ENCODE assay signal across 31 cellular contexts in genomic region chr1:98328855-98329254, GRCh38.
"Had no signal": no experiment of that assay in that cellular context is flagged by ENCODE, and none has a peak within 500 bp of the region (broad histone marks: within the 10 kb centered on the region; RNA-seq: fewer than 3 reads in every experiment).

No MANE protein-coding gene starts in this region.

- H3K36me3 Mint-ChIP-seq: activated naive CD4-positive, alpha-beta T cell treated with anti-CD3 and anti-CD28 coated beads, Interleukin-2, amount 50 U/mL, for 72 hours had no signal

- H3K36me3 ChIP-seq: adrenal gland, SJSA1 had no signal

- H3K9ac ChIP-seq: SK-N-SH had no signal

- H3K27me3 Mint-ChIP-seq: activated CD8-positive, alpha-beta T cell treated with anti-CD3 and anti-CD28 coated beads for 36 hours; activated T-cell treated with anti-CD3 and anti-CD28 coated beads, Interleukin-2, amount 50 U/mL, for 24 hours had no signal

- H3K9me3 ChIP-seq: adrenal gland, body of pancreas, SJSA1, SK-N-SH had no signal

- ATAC-seq: activated CD8-positive, alpha-beta T cell treated with anti-CD3 and anti-CD28 coated beads for 36 hours; activated naive CD4-positive, alpha-beta T cell treated with anti-CD3 and anti-CD28 coated beads, Interleukin-2, amount 50 U/mL, for 72 hours; body of pancreas had no signal

- H3K27ac ChIP-seq: adrenal gland, body of pancreas, SJSA1 had no signal

- H3K4me3 Mint-ChIP-seq: activated CD4-positive, alpha-beta T cell treated with anti-CD3 and anti-CD28 coated beads, Interleukin-2, amount 10 ng/mL, durations not matched to agents 24 days and 14 days; activated CD8-positive, alpha-beta T cell treated with anti-CD3 and anti-CD28 coated beads for 36 hours; activated naive CD4-positive, alpha-beta T cell treated with anti-CD3 and anti-CD28 coated beads for 36 hours; activated T-cell treated with anti-CD3 and anti-CD28 coated beads, Interleukin-2, amount 50 U/mL, for 24 hours; activated T-helper 1 cell treated with anti-CD3 and anti-CD28 coated beads, Interleukin-12 subunit alpha, Interleukin-12 subunit beta, Interleukin-2, Interleukin-4 antibody, amounts not matched to agents 30 ng/mL and 10 ng/mL and 1 ng/mL, durations not matched to agents 14 hours and 24 hours and 36 hours; T-helper 1 cell treated with Interleukin-12 subunit alpha and Interleukin-12 subunit beta and Interleukin-4 antibody, amounts not matched to agents 30 μg/mL and 1 μg/mL, for 36 hours; T-helper 2 cell treated with Interferon-gamma antibody and Interleukin-4, amounts not matched to agents 5 μg/mL and 100 μg/mL, for 36 hours had no signal

- H3K27me3 ChIP-seq: adrenal gland, body of pancreas, SJSA1 had no signal

- H3K4me1 ChIP-seq: body of pancreas had no signal

- H3K4me3 ChIP-seq: adrenal gland, body of pancreas, SJSA1 had no signal

- H3K27ac Mint-ChIP-seq: activated CD4-positive, alpha-beta T cell treated with anti-CD3 and anti-CD28 coated beads, Interleukin-2, amount 10 ng/mL, durations not matched to agents 24 days and 14 days; activated CD8-positive, alpha-beta T cell treated with anti-CD3 and anti-CD28 coated beads for 36 hours; activated naive CD4-positive, alpha-beta T cell treated with anti-CD3 and anti-CD28 coated beads for 36 hours; activated naive CD4-positive, alpha-beta T cell treated with anti-CD3 and anti-CD28 coated beads, Interleukin-2, amount 50 U/mL, for 72 hours; activated T-cell treated with anti-CD3 and anti-CD28 coated beads, Interleukin-2, amount 50 U/mL, for 24 hours; activated T-helper 1 cell treated with anti-CD3 and anti-CD28 coated beads, Interleukin-12 subunit alpha, Interleukin-12 subunit beta, Interleukin-2, Interleukin-4 antibody, amounts not matched to agents 30 ng/mL and 10 ng/mL and 1 ng/mL, durations not matched to agents 14 hours and 24 hours and 36 hours; T-helper 1 cell treated with Interleukin-12 subunit alpha and Interleukin-12 subunit beta and Interleukin-4 antibody, amounts not matched to agents 30 μg/mL and 1 μg/mL, for 36 hours; T-helper 2 cell treated with Interferon-gamma antibody and Interleukin-4, amounts not matched to agents 5 μg/mL and 100 μg/mL, for 36 hours had no signal

- DNase-seq: activated CD4-positive, alpha-beta T cell treated with anti-CD3 and anti-CD28 coated beads, Interleukin-2, amount 10 ng/mL, durations not matched to agents 24 days and 14 days; activated CD4-positive, alpha-beta T cell treated with anti-CD3 and anti-CD28 coated beads, Interleukin-2, amount 50 U/mL, for 4 hours; activated CD8-positive, alpha-beta T cell treated with anti-CD3 and anti-CD28 coated beads for 36 hours; activated gamma-delta T cell treated with Interleukin-2 at 50 U/mL for 16 hours; activated naive CD4-positive, alpha-beta T cell treated with anti-CD3 and anti-CD28 coated beads for 36 hours; activated T-cell treated with anti-CD3 and anti-CD28 coated beads, Interleukin-2, amount 50 U/mL, for 24 hours; adrenal gland; body of pancreas; caudate nucleus; cerebellar nuclear complex; MM.1S; MV-4-11; NCI-H1092; NCI-H1417; NCI-H146; NCI-H187; NCI-H2029 treated with DMSO at 0.1 percent for 48 hours; NCI-H2107; NCI-H2171; NCI-H510A; NCI-H526; NCI-H748 treated with DMSO at 0.1 percent for 48 hours; NK-92 treated with Interleukin-12 subunit alpha and Interleukin-12 subunit beta, amount 100 ng/mL, for 24 hours; RPMI8226; SHP77 treated with DMSO at 0.1 percent for 48 hours; SK-N-SH had no signal

- H3K9me3 Mint-ChIP-seq: activated CD4-positive, alpha-beta T cell treated with anti-CD3 and anti-CD28 coated beads, Interleukin-2, amount 10 ng/mL, durations not matched to agents 24 days and 14 days; activated CD8-positive, alpha-beta T cell treated with anti-CD3 and anti-CD28 coated beads for 36 hours; activated naive CD4-positive, alpha-beta T cell treated with anti-CD3 and anti-CD28 coated beads for 36 hours; activated naive CD4-positive, alpha-beta T cell treated with anti-CD3 and anti-CD28 coated beads, Interleukin-2, amount 50 U/mL, for 72 hours; activated T-cell treated with anti-CD3 and anti-CD28 coated beads, Interleukin-2, amount 50 U/mL, for 24 hours; activated T-helper 1 cell treated with anti-CD3 and anti-CD28 coated beads, Interleukin-12 subunit alpha, Interleukin-12 subunit beta, Interleukin-2, Interleukin-4 antibody, amounts not matched to agents 30 ng/mL and 10 ng/mL and 1 ng/mL, durations not matched to agents 14 hours and 24 hours and 36 hours; T-helper 1 cell treated with Interleukin-12 subunit alpha and Interleukin-12 subunit beta and Interleukin-4 antibody, amounts not matched to agents 30 μg/mL and 1 μg/mL, for 36 hours; T-helper 2 cell treated with Interferon-gamma antibody and Interleukin-4, amounts not matched to agents 5 μg/mL and 100 μg/mL, for 36 hours had no signal
